ENCODE assay signal across 1 cellular context in the genomic region with DNA sequence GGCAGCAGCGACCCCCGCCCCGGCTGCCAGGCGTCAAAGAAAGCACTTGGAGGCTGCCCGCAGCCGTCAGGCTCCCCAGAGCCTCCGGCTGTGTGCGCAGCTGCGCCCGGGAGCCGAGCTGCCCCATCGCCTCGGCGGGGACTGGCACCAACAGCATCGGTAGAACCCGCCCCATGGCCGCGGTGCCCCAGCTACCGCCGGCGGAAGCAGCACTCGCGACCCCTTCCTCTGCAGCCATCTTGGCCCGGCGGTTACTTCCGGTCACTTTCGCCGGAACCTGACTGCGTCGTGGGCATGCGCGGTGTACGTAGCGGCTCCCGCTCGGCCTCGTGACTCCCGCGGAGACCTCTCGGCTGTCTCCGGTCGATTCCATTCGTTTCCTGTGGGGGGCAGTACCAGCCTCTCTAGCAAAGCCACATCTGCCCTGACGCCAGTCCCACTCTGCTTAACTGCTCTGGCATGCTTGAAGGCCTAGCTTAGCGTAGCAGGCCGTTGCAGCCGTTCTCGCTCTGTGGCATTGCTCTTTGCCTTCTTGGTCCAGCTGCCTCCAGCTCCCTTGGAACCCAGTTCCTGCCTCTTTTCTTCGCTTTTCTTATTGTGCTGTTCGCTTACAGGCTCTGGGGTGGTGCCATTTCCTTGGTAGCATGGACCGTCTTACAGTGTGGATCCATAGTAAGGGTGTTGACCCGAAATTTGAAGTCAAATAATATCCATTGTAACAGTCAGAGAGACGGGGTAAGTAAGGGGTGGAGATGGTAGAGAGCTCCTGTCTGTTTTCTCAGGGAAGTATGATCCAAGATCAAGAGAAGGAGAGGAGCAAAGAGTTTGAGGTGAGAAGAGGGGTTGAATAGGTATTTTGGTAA.
TF ChIP-seq lines count a peak whose summit lies in the region.

A gene with protein sequence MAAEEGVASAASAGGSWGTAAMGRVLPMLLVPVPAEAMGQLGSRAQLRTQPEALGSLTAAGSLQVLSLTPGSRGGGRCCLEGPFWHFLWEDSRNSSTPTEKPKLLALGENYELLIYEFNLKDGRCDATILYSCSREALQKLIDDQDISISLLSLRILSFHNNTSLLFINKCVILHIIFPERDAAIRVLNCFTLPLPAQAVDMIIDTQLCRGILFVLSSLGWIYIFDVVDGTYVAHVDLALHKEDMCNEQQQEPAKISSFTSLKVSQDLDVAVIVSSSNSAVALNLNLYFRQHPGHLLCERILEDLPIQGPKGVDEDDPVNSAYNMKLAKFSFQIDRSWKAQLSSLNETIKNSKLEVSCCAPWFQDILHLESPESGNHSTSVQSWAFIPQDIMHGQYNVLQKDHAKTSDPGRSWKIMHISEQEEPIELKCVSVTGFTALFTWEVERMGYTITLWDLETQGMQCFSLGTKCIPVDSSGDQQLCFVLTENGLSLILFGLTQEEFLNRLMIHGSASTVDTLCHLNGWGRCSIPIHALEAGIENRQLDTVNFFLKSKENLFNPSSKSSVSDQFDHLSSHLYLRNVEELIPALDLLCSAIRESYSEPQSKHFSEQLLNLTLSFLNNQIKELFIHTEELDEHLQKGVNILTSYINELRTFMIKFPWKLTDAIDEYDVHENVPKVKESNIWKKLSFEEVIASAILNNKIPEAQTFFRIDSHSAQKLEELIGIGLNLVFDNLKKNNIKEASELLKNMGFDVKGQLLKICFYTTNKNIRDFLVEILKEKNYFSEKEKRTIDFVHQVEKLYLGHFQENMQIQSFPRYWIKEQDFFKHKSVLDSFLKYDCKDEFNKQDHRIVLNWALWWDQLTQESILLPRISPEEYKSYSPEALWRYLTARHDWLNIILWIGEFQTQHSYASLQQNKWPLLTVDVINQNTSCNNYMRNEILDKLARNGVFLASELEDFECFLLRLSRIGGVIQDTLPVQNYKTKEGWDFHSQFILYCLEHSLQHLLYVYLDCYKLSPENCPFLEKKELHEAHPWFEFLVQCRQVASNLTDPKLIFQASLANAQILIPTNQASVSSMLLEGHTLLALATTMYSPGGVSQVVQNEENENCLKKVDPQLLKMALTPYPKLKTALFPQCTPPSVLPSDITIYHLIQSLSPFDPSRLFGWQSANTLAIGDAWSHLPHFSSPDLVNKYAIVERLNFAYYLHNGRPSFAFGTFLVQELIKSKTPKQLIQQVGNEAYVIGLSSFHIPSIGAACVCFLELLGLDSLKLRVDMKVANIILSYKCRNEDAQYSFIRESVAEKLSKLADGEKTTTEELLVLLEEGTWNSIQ (N-terminal part only) (minus strand): TSS at position 253 of the 863 bp plus-strand sequence. CDS start 15 bp downstream, at position 238.

TF ChIP-seq in WTC11, 78 proteins besides CTCF, POLR2A, EP300 and RAD21 (continued from another document):
- TF ChIP-seq JUN (CRISPR knock-in tag; IDR thresholded peaks at IDR 0.05) (0 out of 2 replicates have a peak, but pooled peaks have one; percentile 52), MYBL2 (CRISPR knock-in tag; IDR thresholded peaks at IDR 0.05) (no peak; the same call in 1 of the 2 replicates), ETV6 (CRISPR knock-in tag; IDR thresholded peaks at IDR 0.05) (peak; percentile 85), ZNF263 (CRISPR knock-in tag; IDR thresholded peaks at IDR 0.05; ENCODE audit: low read depth) (no peak), NFE2L1 (CRISPR knock-in tag; IDR thresholded peaks at IDR 0.05) (no peak; the same call in 1 of the 2 replicates), TEAD4 (CRISPR knock-in tag; IDR thresholded peaks at IDR 0.05) (0 out of 2 replicates have a peak, but pooled peaks have one; percentile 61), CBFB (CRISPR knock-in tag; IDR thresholded peaks at IDR 0.05; ENCODE audit: low read depth) (0 out of 2 replicates have a peak, but pooled peaks have one; percentile 25), ZNF219 (CRISPR knock-in tag; IDR thresholded peaks at IDR 0.05; ENCODE audit: borderline replicate concordance) (peak; percentile 26; the same call in 1 of the 2 replicates), PRRX2 (CRISPR knock-in tag; IDR thresholded peaks at IDR 0.05) (no peak), TEAD1 (CRISPR knock-in tag; IDR thresholded peaks at IDR 0.05) (peak; percentile 68; the same call in 1 of the 2 replicates), EMX1 (CRISPR knock-in tag; IDR thresholded peaks at IDR 0.05) (no peak), SMAD3 (CRISPR knock-in tag; IDR thresholded peaks at IDR 0.05; ENCODE audit: borderline replicate concordance) (peak; percentile 69; the same call in 1 of the 2 replicates), FOXK1 (CRISPR knock-in tag; IDR thresholded peaks at IDR 0.05) (peak; percentile 60)
- TF ChIP-seq, protein P1, sequence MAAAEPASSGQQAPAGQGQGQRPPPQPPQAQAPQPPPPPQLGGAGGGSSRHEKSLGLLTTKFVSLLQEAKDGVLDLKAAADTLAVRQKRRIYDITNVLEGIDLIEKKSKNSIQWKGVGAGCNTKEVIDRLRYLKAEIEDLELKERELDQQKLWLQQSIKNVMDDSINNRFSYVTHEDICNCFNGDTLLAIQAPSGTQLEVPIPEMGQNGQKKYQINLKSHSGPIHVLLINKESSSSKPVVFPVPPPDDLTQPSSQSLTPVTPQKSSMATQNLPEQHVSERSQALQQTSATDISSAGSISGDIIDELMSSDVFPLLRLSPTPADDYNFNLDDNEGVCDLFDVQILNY (CRISPR knock-in tag; IDR thresholded peaks at IDR 0.05) = peak; percentile 34; the same call in 1 of the 2 replicates
- TF ChIP-seq, protein P2, sequence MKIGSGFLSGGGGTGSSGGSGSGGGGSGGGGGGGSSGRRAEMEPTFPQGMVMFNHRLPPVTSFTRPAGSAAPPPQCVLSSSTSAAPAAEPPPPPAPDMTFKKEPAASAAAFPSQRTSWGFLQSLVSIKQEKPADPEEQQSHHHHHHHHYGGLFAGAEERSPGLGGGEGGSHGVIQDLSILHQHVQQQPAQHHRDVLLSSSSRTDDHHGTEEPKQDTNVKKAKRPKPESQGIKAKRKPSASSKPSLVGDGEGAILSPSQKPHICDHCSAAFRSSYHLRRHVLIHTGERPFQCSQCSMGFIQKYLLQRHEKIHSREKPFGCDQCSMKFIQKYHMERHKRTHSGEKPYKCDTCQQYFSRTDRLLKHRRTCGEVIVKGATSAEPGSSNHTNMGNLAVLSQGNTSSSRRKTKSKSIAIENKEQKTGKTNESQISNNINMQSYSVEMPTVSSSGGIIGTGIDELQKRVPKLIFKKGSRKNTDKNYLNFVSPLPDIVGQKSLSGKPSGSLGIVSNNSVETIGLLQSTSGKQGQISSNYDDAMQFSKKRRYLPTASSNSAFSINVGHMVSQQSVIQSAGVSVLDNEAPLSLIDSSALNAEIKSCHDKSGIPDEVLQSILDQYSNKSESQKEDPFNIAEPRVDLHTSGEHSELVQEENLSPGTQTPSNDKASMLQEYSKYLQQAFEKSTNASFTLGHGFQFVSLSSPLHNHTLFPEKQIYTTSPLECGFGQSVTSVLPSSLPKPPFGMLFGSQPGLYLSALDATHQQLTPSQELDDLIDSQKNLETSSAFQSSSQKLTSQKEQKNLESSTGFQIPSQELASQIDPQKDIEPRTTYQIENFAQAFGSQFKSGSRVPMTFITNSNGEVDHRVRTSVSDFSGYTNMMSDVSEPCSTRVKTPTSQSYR (CRISPR knock-in tag; IDR thresholded peaks at IDR 0.05) = 0 out of 2 replicates have a peak, but pooled peaks have one; percentile 54
- TF ChIP-seq, protein P3, sequence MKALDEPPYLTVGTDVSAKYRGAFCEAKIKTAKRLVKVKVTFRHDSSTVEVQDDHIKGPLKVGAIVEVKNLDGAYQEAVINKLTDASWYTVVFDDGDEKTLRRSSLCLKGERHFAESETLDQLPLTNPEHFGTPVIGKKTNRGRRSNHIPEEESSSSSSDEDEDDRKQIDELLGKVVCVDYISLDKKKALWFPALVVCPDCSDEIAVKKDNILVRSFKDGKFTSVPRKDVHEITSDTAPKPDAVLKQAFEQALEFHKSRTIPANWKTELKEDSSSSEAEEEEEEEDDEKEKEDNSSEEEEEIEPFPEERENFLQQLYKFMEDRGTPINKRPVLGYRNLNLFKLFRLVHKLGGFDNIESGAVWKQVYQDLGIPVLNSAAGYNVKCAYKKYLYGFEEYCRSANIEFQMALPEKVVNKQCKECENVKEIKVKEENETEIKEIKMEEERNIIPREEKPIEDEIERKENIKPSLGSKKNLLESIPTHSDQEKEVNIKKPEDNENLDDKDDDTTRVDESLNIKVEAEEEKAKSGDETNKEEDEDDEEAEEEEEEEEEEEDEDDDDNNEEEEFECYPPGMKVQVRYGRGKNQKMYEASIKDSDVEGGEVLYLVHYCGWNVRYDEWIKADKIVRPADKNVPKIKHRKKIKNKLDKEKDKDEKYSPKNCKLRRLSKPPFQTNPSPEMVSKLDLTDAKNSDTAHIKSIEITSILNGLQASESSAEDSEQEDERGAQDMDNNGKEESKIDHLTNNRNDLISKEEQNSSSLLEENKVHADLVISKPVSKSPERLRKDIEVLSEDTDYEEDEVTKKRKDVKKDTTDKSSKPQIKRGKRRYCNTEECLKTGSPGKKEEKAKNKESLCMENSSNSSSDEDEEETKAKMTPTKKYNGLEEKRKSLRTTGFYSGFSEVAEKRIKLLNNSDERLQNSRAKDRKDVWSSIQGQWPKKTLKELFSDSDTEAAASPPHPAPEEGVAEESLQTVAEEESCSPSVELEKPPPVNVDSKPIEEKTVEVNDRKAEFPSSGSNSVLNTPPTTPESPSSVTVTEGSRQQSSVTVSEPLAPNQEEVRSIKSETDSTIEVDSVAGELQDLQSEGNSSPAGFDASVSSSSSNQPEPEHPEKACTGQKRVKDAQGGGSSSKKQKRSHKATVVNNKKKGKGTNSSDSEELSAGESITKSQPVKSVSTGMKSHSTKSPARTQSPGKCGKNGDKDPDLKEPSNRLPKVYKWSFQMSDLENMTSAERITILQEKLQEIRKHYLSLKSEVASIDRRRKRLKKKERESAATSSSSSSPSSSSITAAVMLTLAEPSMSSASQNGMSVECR (CRISPR knock-in tag; IDR thresholded peaks at IDR 0.05; ENCODE audit: borderline replicate concordance) = 0 out of 2 replicates have a peak, but pooled peaks have one; percentile 9
- TF ChIP-seq, protein P4, sequence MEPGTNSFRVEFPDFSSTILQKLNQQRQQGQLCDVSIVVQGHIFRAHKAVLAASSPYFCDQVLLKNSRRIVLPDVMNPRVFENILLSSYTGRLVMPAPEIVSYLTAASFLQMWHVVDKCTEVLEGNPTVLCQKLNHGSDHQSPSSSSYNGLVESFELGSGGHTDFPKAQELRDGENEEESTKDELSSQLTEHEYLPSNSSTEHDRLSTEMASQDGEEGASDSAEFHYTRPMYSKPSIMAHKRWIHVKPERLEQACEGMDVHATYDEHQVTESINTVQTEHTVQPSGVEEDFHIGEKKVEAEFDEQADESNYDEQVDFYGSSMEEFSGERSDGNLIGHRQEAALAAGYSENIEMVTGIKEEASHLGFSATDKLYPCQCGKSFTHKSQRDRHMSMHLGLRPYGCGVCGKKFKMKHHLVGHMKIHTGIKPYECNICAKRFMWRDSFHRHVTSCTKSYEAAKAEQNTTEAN (CRISPR knock-in tag; IDR thresholded peaks at IDR 0.05) = peak; percentile 11; the same call in 1 of the 2 replicates
- TF ChIP-seq, protein P5, sequence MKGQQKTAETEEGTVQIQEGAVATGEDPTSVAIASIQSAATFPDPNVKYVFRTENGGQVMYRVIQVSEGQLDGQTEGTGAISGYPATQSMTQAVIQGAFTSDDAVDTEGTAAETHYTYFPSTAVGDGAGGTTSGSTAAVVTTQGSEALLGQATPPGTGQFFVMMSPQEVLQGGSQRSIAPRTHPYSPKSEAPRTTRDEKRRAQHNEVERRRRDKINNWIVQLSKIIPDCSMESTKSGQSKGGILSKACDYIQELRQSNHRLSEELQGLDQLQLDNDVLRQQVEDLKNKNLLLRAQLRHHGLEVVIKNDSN (CRISPR knock-in tag; IDR thresholded peaks at IDR 0.05) = peak; percentile 94
- TF ChIP-seq, protein P6, sequence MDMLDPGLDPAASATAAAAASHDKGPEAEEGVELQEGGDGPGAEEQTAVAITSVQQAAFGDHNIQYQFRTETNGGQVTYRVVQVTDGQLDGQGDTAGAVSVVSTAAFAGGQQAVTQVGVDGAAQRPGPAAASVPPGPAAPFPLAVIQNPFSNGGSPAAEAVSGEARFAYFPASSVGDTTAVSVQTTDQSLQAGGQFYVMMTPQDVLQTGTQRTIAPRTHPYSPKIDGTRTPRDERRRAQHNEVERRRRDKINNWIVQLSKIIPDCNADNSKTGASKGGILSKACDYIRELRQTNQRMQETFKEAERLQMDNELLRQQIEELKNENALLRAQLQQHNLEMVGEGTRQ (CRISPR knock-in tag; IDR thresholded peaks at IDR 0.05) = peak; percentile 92
- TF ChIP-seq, protein P7, sequence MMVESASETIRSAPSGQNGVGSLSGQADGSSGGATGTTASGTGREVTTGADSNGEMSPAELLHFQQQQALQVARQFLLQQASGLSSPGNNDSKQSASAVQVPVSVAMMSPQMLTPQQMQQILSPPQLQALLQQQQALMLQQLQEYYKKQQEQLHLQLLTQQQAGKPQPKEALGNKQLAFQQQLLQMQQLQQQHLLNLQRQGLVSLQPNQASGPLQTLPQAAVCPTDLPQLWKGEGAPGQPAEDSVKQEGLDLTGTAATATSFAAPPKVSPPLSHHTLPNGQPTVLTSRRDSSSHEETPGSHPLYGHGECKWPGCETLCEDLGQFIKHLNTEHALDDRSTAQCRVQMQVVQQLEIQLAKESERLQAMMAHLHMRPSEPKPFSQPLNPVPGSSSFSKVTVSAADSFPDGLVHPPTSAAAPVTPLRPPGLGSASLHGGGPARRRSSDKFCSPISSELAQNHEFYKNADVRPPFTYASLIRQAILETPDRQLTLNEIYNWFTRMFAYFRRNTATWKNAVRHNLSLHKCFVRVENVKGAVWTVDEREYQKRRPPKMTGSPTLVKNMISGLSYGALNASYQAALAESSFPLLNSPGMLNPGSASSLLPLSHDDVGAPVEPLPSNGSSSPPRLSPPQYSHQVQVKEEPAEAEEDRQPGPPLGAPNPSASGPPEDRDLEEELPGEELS (CRISPR knock-in tag; IDR thresholded peaks at IDR 0.05) = peak; percentile 86
